27 cellular contexts compared by ENCODE assay signal in the genomic region with DNA sequence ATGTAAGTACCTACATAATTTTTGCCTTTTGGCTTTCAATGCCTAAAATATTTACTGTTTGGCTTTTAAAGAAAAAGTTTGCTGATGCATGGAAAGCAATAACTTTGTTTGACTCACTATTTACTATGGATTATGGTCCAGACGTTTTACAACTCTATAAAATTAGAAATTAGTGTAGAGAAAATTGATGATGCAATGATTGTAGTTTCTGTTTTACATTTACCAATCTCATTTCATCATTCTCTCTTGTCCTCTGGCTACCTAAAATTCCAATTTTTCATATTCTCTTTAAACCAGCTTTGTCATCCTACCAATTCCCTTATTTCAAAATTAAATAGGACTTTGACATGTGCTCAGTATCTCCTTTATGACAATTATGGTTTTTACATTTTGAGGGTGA.
"Had no signal": no experiment of that assay in that cellular context is flagged by ENCODE, and none has a peak within 500 bp of the region (broad histone marks: within the 10 kb centered on the region; RNA-seq: fewer than 3 reads in every experiment).

No MANE protein-coding gene starts in this region.

- FAIRE-seq: islet of Langerhans, kidney had no signal

- H3K4me3 ChIP-seq: left lung, lung, neural progenitor cell, right atrium auricular region, skin epidermis, suprapubic skin, thoracic aorta, tibial artery, uterus had no signal

- H3K27ac ChIP-seq: left lung, neural progenitor cell, neutrophil, right atrium auricular region, skin epidermis, suprapubic skin, thoracic aorta, tibial artery, uterus had no signal

- H3K4me1 ChIP-seq: left lung, right atrium auricular region, suprapubic skin, tibial artery, uterus had no signal

- H3K9me3 ChIP-seq: left lung, neutrophil, right atrium auricular region, suprapubic skin, thoracic aorta, tibial artery, uterus had no signal

- H2AFZ ChIP-seq: neural progenitor cell had no signal

- DNase-seq: hypothalamus; immature natural killer cell; kidney; left colon; left lung; mesendoderm; naive B cell; natural killer cell; nephron progenitor cell; occipital lobe; stimulated activated CD4-positive, alpha-beta T cell treated with anti-CD3 and anti-CD28 coated beads, Interleukin-12 subunit alpha, Interleukin-12 subunit beta, amount 100 ng/mL, for 4 hours; stimulated activated CD4-positive, alpha-beta T cell treated with anti-CD3 and anti-CD28 coated beads, Interleukin-15, amount 100 ng/mL, for 24 hours; stimulated activated CD4-positive, alpha-beta T cell treated with anti-CD3 and anti-CD28 coated beads, Interleukin-2, amount 100 ng/mL, for 24 hours; stimulated activated CD4-positive, alpha-beta T cell treated with anti-CD3 and anti-CD28 coated beads, Interleukin-4, amount 100 ng/mL, for 1 hour; stimulated activated naive B cell treated with anti-CD40 and anti-IgM and Interleukin-4, amounts not matched to agents 10 μg/mL and 1 μg/mL and 100 μg/mL, for 72 hours; stimulated activated naive CD8-positive, alpha-beta T cell treated with anti-CD3 and anti-CD28 coated beads, Interleukin-15, Interleukin-2, amounts not matched to agents 100 U/mL and 50 U/mL, for 24 hours; tibial artery; uterus had no signal

- H3K36me3 ChIP-seq: left lung, neural progenitor cell, neutrophil, right atrium auricular region, suprapubic skin, thoracic aorta, tibial artery, uterus had no signal

- H3K27me3 ChIP-seq: neural progenitor cell, right atrium auricular region, tibial artery, uterus had no signal

- H3K9ac ChIP-seq: neural progenitor cell had no signal

- ATAC-seq: left colon; left lung; natural killer cell; sciatic nerve; stimulated activated naive B cell treated with anti-CD40 and anti-IgM and Interleukin-4, amounts not matched to agents 10 μg/mL and 1 μg/mL and 100 μg/mL, for 72 hours; stimulated activated naive CD8-positive, alpha-beta T cell treated with anti-CD3 and anti-CD28 coated beads, Interleukin-15, Interleukin-2, amounts not matched to agents 100 U/mL and 50 U/mL, for 24 hours had no signal

- H3K4me2 ChIP-seq: neural progenitor cell had no signal
